In genomic region chr15:42012937-42013482, GRCh38 we compare ENCODE assay signal across 29 cellular contexts. TPM values are rescaled to one million over a fixed set of nuclear protein-coding genes. Genes with fewer than 3 reads are reported as not detected.
"Had no signal": no experiment of that assay in that cellular context is flagged by ENCODE, and none has a peak within 500 bp of the region (broad histone marks: within the 10 kb centered on the region; RNA-seq: fewer than 3 reads in every experiment).

No MANE protein-coding gene starts in this region.

- H3K27me3 Mint-ChIP-seq: naive thymus-derived CD4-positive, alpha-beta T cell had no signal

- ATAC-seq: heart left ventricle; naive thymus-derived CD4-positive, alpha-beta T cell; sciatic nerve; stimulated activated memory B cell treated with anti-CD40 and anti-IgM and Interleukin-4, amounts not matched to agents 10 μg/mL and 1 μg/mL and 100 μg/mL, for 72 hours had no signal

- H3K27ac Mint-ChIP-seq: stimulated activated memory B cell treated with anti-CD40 and anti-IgM and Interleukin-4, amounts not matched to agents 10 μg/mL and 1 μg/mL and 100 μg/mL, for 72 hours; stimulated activated naive CD8-positive, alpha-beta T cell treated with anti-CD3 and anti-CD28 coated beads, Interleukin-15, Interleukin-2, amounts not matched to agents 100 ng/mL and 50 ng/mL, for 24 hours had no signal

- H3K27ac ChIP-seq: coronary artery, dorsolateral prefrontal cortex, heart left ventricle, neutrophil, spleen, tibial artery had no signal

- H3K4me1 ChIP-seq: spleen, tibial artery had no signal

- FAIRE-seq: endometrium, frontal cortex had no signal

- DNase-seq: dorsolateral prefrontal cortex; effector memory CD4-positive, alpha-beta T cell; heart left ventricle; islet precursor cell; mesendoderm; naive thymus-derived CD4-positive, alpha-beta T cell; nephron progenitor cell; posterior cingulate gyrus; spleen; stimulated activated CD4-positive, alpha-beta T cell treated with anti-CD3 and anti-CD28 coated beads, Interleukin-15, amount 100 ng/mL, for 24 hours; stimulated activated CD4-positive, alpha-beta T cell treated with anti-CD3 and anti-CD28 coated beads, Interleukin-1b, Interleukin-23, amount 100 ng/mL, for 48 hours; stimulated activated CD4-positive, alpha-beta T cell treated with anti-CD3 and anti-CD28 coated beads, Interleukin-4, amount 100 ng/mL, for 24 hours; tibial artery had no signal

- H3K9me3 ChIP-seq: heart left ventricle, neutrophil, spleen, tibial artery had no signal

- H3K4me3 ChIP-seq: coronary artery, dorsolateral prefrontal cortex, heart left ventricle, spleen, tibial artery had no signal

- H3K9me3 Mint-ChIP-seq: naive thymus-derived CD4-positive, alpha-beta T cell; nephron progenitor cell; stimulated activated memory B cell treated with anti-CD40 and anti-IgM and Interleukin-4, amounts not matched to agents 10 μg/mL and 1 μg/mL and 100 μg/mL, for 72 hours; stimulated activated naive CD8-positive, alpha-beta T cell treated with anti-CD3 and anti-CD28 coated beads, Interleukin-15, Interleukin-2, amounts not matched to agents 100 ng/mL and 50 ng/mL, for 24 hours had no signal

- H3K27me3 ChIP-seq: dorsolateral prefrontal cortex, heart left ventricle, neutrophil, spleen, tibial artery had no signal

- H3K36me3 ChIP-seq: heart left ventricle, neutrophil, spleen, tibial artery had no signal

- H3K36me3 Mint-ChIP-seq: naive thymus-derived CD4-positive, alpha-beta T cell; stimulated activated memory B cell treated with anti-CD40 and anti-IgM and Interleukin-4, amounts not matched to agents 10 μg/mL and 1 μg/mL and 100 μg/mL, for 72 hours had no signal

- H3K4me3 Mint-ChIP-seq: naive thymus-derived CD4-positive, alpha-beta T cell; nephron progenitor cell; stimulated activated memory B cell treated with anti-CD40 and anti-IgM and Interleukin-4, amounts not matched to agents 10 μg/mL and 1 μg/mL and 100 μg/mL, for 72 hours; stimulated activated naive CD8-positive, alpha-beta T cell treated with anti-CD3 and anti-CD28 coated beads, Interleukin-15, Interleukin-2, amounts not matched to agents 100 ng/mL and 50 ng/mL, for 24 hours had no signal

RNA-seq across cellular contexts. Expression of gene PLA2G4E, which starts 7.8 kb away (rescaled TPM):
- total RNA-seq: cerebellum; fibroblast of lung; frontal cortex; glomerular endothelial cell; left lobe of liver; lung microvascular endothelial cell; mononuclear cell; naive thymus-derived CD4-positive, alpha-beta T cell; osteoblast; pulmonary artery endothelial cell; sciatic nerve; spleen; temporal lobe had no signal
- polyA plus RNA-seq: fibroblast of lung; naive thymus-derived CD4-positive, alpha-beta T cell; spleen had no signal
